In the genomic region with DNA sequence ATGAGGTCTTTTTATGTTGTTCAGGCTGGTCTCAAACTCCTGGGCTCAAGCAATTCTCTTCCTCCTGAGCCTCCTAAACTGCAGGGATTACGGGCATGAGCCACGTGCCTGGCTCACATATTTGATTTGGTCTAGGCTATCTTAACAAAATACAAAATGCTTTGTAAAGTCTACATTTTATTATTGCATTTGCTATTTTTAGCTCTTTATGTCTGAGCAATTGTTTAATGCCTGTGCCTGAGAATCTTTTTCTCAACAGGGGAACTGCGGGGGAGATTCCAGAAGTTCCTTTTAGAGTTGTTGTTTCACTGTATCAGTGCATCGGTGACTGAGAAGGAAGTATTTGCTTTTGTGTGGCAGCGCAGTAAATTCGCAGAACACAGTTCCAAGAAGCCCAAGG, we compare ENCODE assay signal across 14 cellular contexts.
DNase-seq lines count a peak whose midpoint lies in the region; ATAC-seq and TF ChIP-seq lines count a peak whose summit lies in the region.
"Had no signal": no experiment of that assay in that cellular context is flagged by ENCODE, and none has a peak within 500 bp of the region (broad histone marks: within the 10 kb centered on the region; RNA-seq: fewer than 3 reads in every experiment).

No MANE protein-coding gene starts in this region.

- no peak for DNase-seq in PC-3
- peak; percentile 67 for DNase-seq in astrocyte of the hippocampus (ENCODE audit: low read depth, low spot score)
- DNase-seq in left lung = no peak
- DNase-seq in left lobe of liver (ENCODE audit: low spot score) = no peak
- DNase-seq in cerebellar nuclear complex (lab: John Stamatoyannopoulos, UW) = no peak
- no peak for DNase-seq in H9
- DNase-seq: GF-D8; NCI-H1436 treated with DMSO at 0.1 percent for 48 hours; ovary; stimulated activated CD4-positive, alpha-beta T cell treated with anti-CD3 and anti-CD28 coated beads, Interleukin-4, amount 100 ng/mL, for 4 hours; T-helper 2 cell; thyroid gland had no signal

- H4K5ac ChIP-seq in H9 (ENCODE audit: insufficient read length, low read depth, low read length) = no peak overlapping the region

- no peaks in the 10 kb centered on the region for H3K4me1 ChIP-seq in PC-3 (ENCODE audit: insufficient read depth, low read length)
- no peaks in the 10 kb centered on the region for H3K4me1 ChIP-seq in left lung
- H3K4me1 ChIP-seq in H9 (ENCODE audit: insufficient read depth, low read length) = no peaks in the 10 kb centered on the region
- H3K4me1 ChIP-seq: BLaER1, thyroid gland had no signal

- POLR2A ChIA-PET in PC-3 (lab: Charles Lee; ENCODE audit: unreplicated experiment) = no interaction called here

- H2AFZ ChIP-seq in PC-3 (ENCODE audit: low read length) (0 out of 2 replicates have a peak overlapping the region, but pooled peaks have one; percentile 22), H9 (ENCODE audit: low read length) (no peak overlapping the region)

- H3K9me3 ChIP-seq in PC-3 (ENCODE audit: low read length) (no peaks in the 10 kb centered on the region), left lung (no peaks in the 10 kb centered on the region), H9 (ENCODE audit: control insufficient read depth, low read depth, low read length) (no peaks in the 10 kb centered on the region)
- H3K9me3 ChIP-seq: BLaER1, ovary, thyroid gland had no signal

- no peak for TF ChIP-seq CTCF in PC-3 (conservative IDR thresholded peaks at IDR 0.05; ENCODE audit: low read depth, low read length)
- TF ChIP-seq CTCF in left lung (IDR thresholded peaks at IDR 0.05) = no peak
- no peak for TF ChIP-seq CTCF in H9 (conservative IDR thresholded peaks at IDR 0.05)

- H3K79me1 ChIP-seq in H9 (ENCODE audit: insufficient read depth, low read depth, low read length, poor library complexity, severe bottlenecking) = no peaks in the 10 kb centered on the region

- H2BK5ac ChIP-seq in H9 (ENCODE audit: insufficient read length, low read length) = no peak overlapping the region

- H3K27ac ChIP-seq in PC-3 (ENCODE audit: low read length) (no peak overlapping the region), left lung (no peak overlapping the region), temporal lobe (ENCODE audit: low read depth, low read length) (peak overlapping the region; percentile 69), H9 (ENCODE audit: insufficient read length, low read depth, low read length) (no peak overlapping the region)
- H3K27ac ChIP-seq: BLaER1, ovary, thyroid gland had no signal

- no peaks in the 10 kb centered on the region for H3K36me3 Mint-ChIP-seq in H9 (ENCODE audit: insufficient read depth in 1 of 3, low read depth in 3 of 3)

- H2BK12ac ChIP-seq in H9 (ENCODE audit: insufficient read length, low read depth, low read length) = no peak overlapping the region

- intact Hi-C loops in PC-3 (cut with micrococcal nuclease) (loop anchor here (1.0 to 10.0 kb wide), 4 partner anchors 282 to 765 kb away; no protein-coding TSS in a partner anchor), left lung (cut with DNase I) (loop anchor here in 1 of 2 donors (5.0 to 10.0 kb wide), 2 partner anchors 282 to 495 kb away; no protein-coding TSS in a partner anchor)

- H3K23ac ChIP-seq in H9 (ENCODE audit: insufficient read length, low read depth, low read length) = no peak overlapping the region

- H3K9me3 Mint-ChIP-seq in H9 = no peaks in the 10 kb centered on the region

- no peak overlapping the region for H2BK120ac ChIP-seq in H9 (ENCODE audit: low read depth, low read length, poor library complexity, severe bottlenecking)

- H3K4me3 ChIP-seq in PC-3 (ENCODE audit: low read length) = no peak overlapping the region
- H3K4me3 ChIP-seq in left lung = no peak overlapping the region
- H3K4me3 ChIP-seq: BLaER1, ovary, thyroid gland had no signal

- H3K27ac Mint-ChIP-seq in H9 = no peak overlapping the region

- no peak overlapping the region for H3K14ac ChIP-seq in H9 (ENCODE audit: insufficient read depth, low read length)

- H3K18ac ChIP-seq in H9 (ENCODE audit: insufficient read length, low read depth, low read length) = no peak overlapping the region

- no peak overlapping the region for H2AK5ac ChIP-seq in H9 (ENCODE audit: insufficient read length, low read length)

- no peaks in the 10 kb centered on the region for H3K23me2 ChIP-seq in H9 (ENCODE audit: insufficient read length, low read depth, low read length, poor library complexity, severe bottlenecking)

- no peaks in the 10 kb centered on the region for H3K9me2 ChIP-seq in PC-3 (replicated peaks; ENCODE audit: low read length)

- no peak overlapping the region for H3K56ac ChIP-seq in H9 (ENCODE audit: insufficient read length, low read depth, low read length)

- no peaks in the 10 kb centered on the region for H3F3A ChIP-seq in PC-3 (ENCODE audit: low read length, unreplicated experiment)

- H3T11ph ChIP-seq in H9 (ENCODE audit: low read length) = no peak overlapping the region

- H3K4me2 ChIP-seq in PC-3 (ENCODE audit: low read length) (0 out of 2 replicates have a peak overlapping the region, but pooled peaks have one; percentile 9), H9 (ENCODE audit: insufficient read depth, insufficient read length, low read length) (no peak overlapping the region)
- H3K4me2 ChIP-seq: BLaER1 had no signal

- no CpG with 5 or more reads among the region's 6 CpGs for WGBS in H9 (ENCODE audit: extremely low coverage, insufficient read length, low lambda C conversion rate)

- no peaks in the 10 kb centered on the region for H4K20me1 ChIP-seq in PC-3 (ENCODE audit: low read length)
- H4K20me1 ChIP-seq in H9 (ENCODE audit: control insufficient read depth, insufficient read depth, insufficient read length) = no peaks in the 10 kb centered on the region
- H4K20me1 ChIP-seq: BLaER1 had no signal

- H4K91ac ChIP-seq in H9 (ENCODE audit: insufficient read length, low read depth, low read length) = no peak overlapping the region

- ATAC-seq in PC-3 = no peak
- peak; percentile 19 for ATAC-seq in left lung
- no peak for ATAC-seq in left lobe of liver

- H3K79me2 ChIP-seq in PC-3 (ENCODE audit: low read length) (no peaks in the 10 kb centered on the region), H9 (ENCODE audit: insufficient read depth, low read length) (no peaks in the 10 kb centered on the region)

- H3K4ac ChIP-seq in H9 (ENCODE audit: low read depth, low read length) = no peak overlapping the region

- H3K36me3 ChIP-seq in PC-3 (ENCODE audit: low read depth, low read length) (no peaks in the 10 kb centered on the region), left lung (no peaks in the 10 kb centered on the region)
- H3K36me3 ChIP-seq: BLaER1, ovary, thyroid gland had no signal

- CTCF ChIA-PET in PC-3 (lab: Charles Lee) = no interaction called here

- no peak overlapping the region for H4K8ac ChIP-seq in H9 (replicated peaks; ENCODE audit: insufficient read length, low read depth, low read length)

- BruUV-seq in PC-3 (replicated peaks; lab: Mats Ljungman, UMichigan) = no TSS peak

- H2BK20ac ChIP-seq in H9 (ENCODE audit: low read depth, low read length, poor library complexity, severe bottlenecking) = no peak overlapping the region

- H3K27me3 Mint-ChIP-seq in H9 (ENCODE audit: low read depth) = no peaks in the 10 kb centered on the region

- H3K4me1 Mint-ChIP-seq in H9 = no peaks in the 10 kb centered on the region

- H2BK15ac ChIP-seq in H9 (ENCODE audit: low read depth, low read length) = no peak overlapping the region

- H3K9ac ChIP-seq in PC-3 (ENCODE audit: low read length) (no peak overlapping the region), H9 (ENCODE audit: extremely low read depth, insufficient read length, low read length) (no peak overlapping the region)
- H3K9ac ChIP-seq: BLaER1 had no signal

- H3K4me3 Mint-ChIP-seq in H9 = no peak overlapping the region

- H3K27me3 ChIP-seq in PC-3 (ENCODE audit: low read length) (peaks cover 10% of the 10 kb centered on the region), left lung (no peaks in the 10 kb centered on the region), H9 (ENCODE audit: insufficient read depth, low read length) (no peaks in the 10 kb centered on the region)
- H3K27me3 ChIP-seq: BLaER1, ovary, thyroid gland had no signal
